Comparison of ENCODE assay signal across 8 cellular contexts in the genomic region with DNA sequence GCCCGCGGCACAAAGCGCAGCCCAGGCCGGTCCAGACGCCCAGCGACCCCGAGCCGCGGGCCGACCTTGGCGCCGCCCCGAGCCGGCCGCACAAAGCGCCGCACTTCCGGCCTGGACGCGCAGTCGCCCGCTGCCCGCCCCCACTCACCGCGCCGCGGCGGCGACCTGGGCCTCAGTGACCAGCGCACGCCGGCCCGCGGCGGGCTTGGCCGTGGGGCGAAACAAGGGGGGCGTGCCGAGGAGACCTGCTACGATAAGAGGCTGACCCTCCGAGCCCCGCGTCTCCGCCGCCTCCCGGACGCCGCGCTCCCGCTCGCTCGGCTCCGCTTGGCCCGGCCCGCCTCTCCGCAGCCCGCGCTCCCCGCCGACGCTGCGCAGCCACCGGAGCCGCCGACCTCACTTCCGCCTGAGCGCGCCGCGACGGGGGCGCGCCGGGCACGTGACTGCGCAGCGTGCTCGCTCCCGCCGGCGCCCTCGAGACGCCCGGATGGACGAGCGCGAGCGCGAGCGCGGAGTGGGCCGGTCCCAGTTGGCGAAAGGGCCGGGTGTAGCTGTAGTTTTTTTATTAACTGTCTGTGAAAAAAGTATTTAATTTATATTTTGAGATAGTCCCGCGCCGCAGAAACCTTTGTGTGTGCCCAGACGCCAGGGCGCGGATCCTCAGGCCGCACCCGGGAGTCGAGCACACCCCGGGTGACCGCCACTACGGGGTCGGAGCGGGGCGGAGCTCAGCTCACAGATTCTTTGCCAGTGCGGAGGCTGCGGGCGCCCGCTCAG. TPM values are rescaled to one million over a fixed set of nuclear protein-coding genes. Genes with fewer than 3 reads are reported as not detected.
DNase-seq lines count a peak whose midpoint lies in the region; TF ChIP-seq lines count a peak whose summit lies in the region.

A gene with protein sequence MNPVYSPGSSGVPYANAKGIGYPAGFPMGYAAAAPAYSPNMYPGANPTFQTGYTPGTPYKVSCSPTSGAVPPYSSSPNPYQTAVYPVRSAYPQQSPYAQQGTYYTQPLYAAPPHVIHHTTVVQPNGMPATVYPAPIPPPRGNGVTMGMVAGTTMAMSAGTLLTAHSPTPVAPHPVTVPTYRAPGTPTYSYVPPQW (minus strand): TSS at position 395 of the 777 bp plus-strand sequence. CDS start 10,814 bp downstream, outside the sequence.

- H3K4me1 Mint-ChIP-seq in neural crest cell: peaks cover 14% of the 10 kb centered on the region

- peak within 1 kb of the TSS; percentile 87 to 89 for H3K9ac ChIP-seq in stomach smooth muscle (ENCODE audit: low read length in 2 of 2)

- peak within 1 kb of the TSS; percentile 97 for H3K4me3 Mint-ChIP-seq in neural crest cell

- no peak for TF ChIP-seq CTCF in neural crest cell (conservative IDR thresholded peaks at IDR 0.05)

- DNase-seq in ELR (ENCODE audit: low read depth) (peak; percentile 92), GOT3 (lab: John Stamatoyannopoulos, UW) (peak; percentile 59), LHCN-M2 (ENCODE audit: low read depth) (peak; percentile 87), SHP77 (lab: John Stamatoyannopoulos, UW) (peak; percentile 69 to 81), activated gamma-delta T cell (lab: John Stamatoyannopoulos, UW) (peak; percentile 84), fibroblast of the conjunctiva (ENCODE audit: low read depth) (peak; percentile 64), neural crest cell (ENCODE audit: low read depth, low spot score) (peak; percentile 80)

- peaks cover 6% of the 10 kb centered on the region for H3K36me3 Mint-ChIP-seq in neural crest cell (ENCODE audit: low read depth)

- peak within 1 kb of the TSS; percentile 86 to 91 for H3K4me3 ChIP-seq in stomach smooth muscle (ENCODE audit: low read length in 2 of 2)

- peaks cover 2% of the 10 kb centered on the region for H3K4me1 ChIP-seq in stomach smooth muscle (ENCODE audit: control insufficient read depth, insufficient read depth, low read length)

- H3K27ac ChIP-seq in stomach smooth muscle (ENCODE audit: low read length): peak within 1 kb of the TSS; percentile 81

- H3K27me3 ChIP-seq in stomach smooth muscle (ENCODE audit: control insufficient read depth in 1 of 2, insufficient read depth in 2 of 2, low read length in 2 of 2): no peaks in the 10 kb centered on the region

- peaks cover 4 to 5% of the 10 kb centered on the region in 2 donors for H3K36me3 ChIP-seq in stomach smooth muscle (ENCODE audit: control insufficient read depth in 2 of 2, insufficient read depth in 2 of 2, low read length in 2 of 2)

- no peaks in the 10 kb centered on the region for H3K27me3 Mint-ChIP-seq in neural crest cell (ENCODE audit: low read depth)

- no peaks in the 10 kb centered on the region for H3K9me3 Mint-ChIP-seq in neural crest cell

- no peaks in the 10 kb centered on the region for H3K9me3 ChIP-seq in stomach smooth muscle (ENCODE audit: control insufficient read depth in 2 of 2, low read length in 2 of 2)

- H3K27ac Mint-ChIP-seq in neural crest cell (ENCODE audit: unreplicated experiment): peak within 1 kb of the TSS; percentile 98

RNA-seq across cellular contexts. Expression of the gene that starts here (rescaled TPM):
- total RNA-seq in LHCN-M2 (2014; rRNA removed): 108 and 124 TPM in 2 replicates
- 48.7 TPM for polyA plus RNA-seq in LHCN-M2 (2012)
- 154 and 159 TPM in 2 replicates for total RNA-seq in neural crest cell

Comparison
In these comparisons a context has a peak if more than half of its experiments do, and no peak if none do; other contexts are left out.
1. Peak in every context shown above with its lines: DNase-seq, H3K4me3 ChIP-seq and H3K27ac ChIP-seq.